In genomic region chr9:121635300-121635699, GRCh38 we compare ENCODE assay signal across 1 cellular context.
TF ChIP-seq lines count a peak whose summit lies in the region.

No MANE protein-coding gene starts in this region.

TF ChIP-seq in GM23338, 12 proteins besides CTCF, POLR2A, EP300 and RAD21:
- TF ChIP-seq ZNF462 (CRISPR knock-in tag; IDR thresholded peaks at IDR 0.05), result no peak
- no peak for TF ChIP-seq REST (IDR thresholded peaks at IDR 0.05; ENCODE audit: unreplicated experiment)
- no peak for TF ChIP-seq STAT1 (IDR thresholded peaks at IDR 0.05; ENCODE audit: unreplicated experiment)
